24 cellular contexts compared by ENCODE assay signal in genomic region chr12:119151445-119151844, GRCh38. TPM values are rescaled to one million over a fixed set of nuclear protein-coding genes. Genes with fewer than 3 reads are reported as not detected.
"Had no signal": no experiment of that assay in that cellular context is flagged by ENCODE, and none has a peak within 500 bp of the region (broad histone marks: within the 10 kb centered on the region; RNA-seq: fewer than 3 reads in every experiment).

No MANE protein-coding gene starts in this region.

- H3K4me3 ChIP-seq: breast epithelium, K562, SK-N-MC had no signal

- FAIRE-seq: K562, TTC549 had no signal

- DNase-seq: activated CD4-positive, alpha-beta memory T cell treated with anti-CD3 and anti-CD28 coated beads for 36 hours; activated CD4-positive, alpha-beta T cell treated with anti-CD3 and anti-CD28 coated beads, Interleukin-2, amount 10 ng/mL, durations not matched to agents 7 days and 5 days; activated CD4-positive, CD25-positive, alpha-beta regulatory T cell; activated CD8-positive, alpha-beta memory T cell treated with anti-CD3 and anti-CD28 coated beads for 24 hours; activated gamma-delta T cell; activated naive CD4-positive, alpha-beta T cell treated with anti-CD3 and anti-CD28 coated beads for 36 hours; activated naive CD8-positive, alpha-beta T cell treated with anti-CD3 and anti-CD28 coated beads for 36 hours; activated T-cell treated with anti-CD3 and anti-CD28 coated beads, Interleukin-2, amount 50 U/mL, for 4 hours; aorta; Karpas-422; NCI-H1417; NCI-H2029 treated with DMSO at 0.1 percent for 48 hours; NCI-H526; NCI-H82; SIG-M5; T-cell; T-helper 2 cell; T1000 had no signal

- H3K36me3 ChIP-seq: breast epithelium had no signal

- H3K27ac ChIP-seq: breast epithelium, SK-N-MC, VCaP had no signal

- H3K4me1 ChIP-seq: breast epithelium had no signal

- ATAC-seq: activated T-cell treated with anti-CD3 and anti-CD28 coated beads, Interleukin-2, amount 50 U/mL, for 4 hours; K562; T-cell had no signal

RNA-seq across cellular contexts. Expression of gene HSPB8, which starts 27.3 kb away (rescaled TPM):
- total RNA-seq: activated CD4-positive, alpha-beta memory T cell treated with anti-CD3 and anti-CD28 coated beads for 36 hours; activated CD4-positive, alpha-beta T cell treated with anti-CD3 and anti-CD28 coated beads, Interleukin-2, amount 10 ng/mL, durations not matched to agents 7 days and 5 days; activated naive CD4-positive, alpha-beta T cell treated with anti-CD3 and anti-CD28 coated beads for 36 hours; activated naive CD8-positive, alpha-beta T cell treated with anti-CD3 and anti-CD28 coated beads for 36 hours; activated T-cell treated with anti-CD3 and anti-CD28 coated beads, Interleukin-2, amount 50 U/mL, for 4 hours; OCI-LY7 had no signal
- polyA plus RNA-seq: K562 had no signal
